In the genomic region with DNA sequence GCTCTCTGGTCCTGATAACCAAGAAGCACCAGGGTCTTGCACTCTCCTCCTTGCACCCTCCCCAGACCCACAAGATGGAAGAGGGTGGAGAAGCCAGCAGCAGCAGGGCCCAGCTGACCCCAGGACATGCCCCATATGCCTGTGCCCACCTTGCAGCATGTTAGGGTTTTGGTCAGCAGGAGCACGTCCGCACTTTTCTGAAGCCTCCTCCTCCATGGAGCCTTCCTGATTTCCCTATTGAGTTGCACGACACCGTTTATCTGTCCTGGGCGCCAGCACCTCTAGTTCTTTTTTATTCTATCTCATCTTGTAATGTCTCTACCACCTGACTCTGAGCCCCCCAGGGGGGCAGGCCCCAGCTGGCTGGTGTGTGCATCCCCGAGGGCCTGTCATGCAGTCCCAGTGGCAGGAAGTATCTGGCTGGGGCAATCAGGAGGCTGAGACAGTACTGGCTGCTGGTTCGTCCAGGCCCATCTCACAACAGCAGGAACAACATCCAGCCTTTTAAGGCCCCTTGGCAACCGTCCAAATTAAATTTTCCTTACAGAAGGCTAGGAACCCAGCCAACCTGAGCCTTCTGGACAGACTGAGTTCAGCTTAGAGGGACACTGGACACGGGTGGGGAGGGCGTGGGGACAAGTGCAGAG, we compare ENCODE assay signal across 1 cellular context.
TF ChIP-seq lines count a peak whose summit lies in the region.

No MANE protein-coding gene starts in this region.

TF ChIP-seq in endothelial cell of umbilical vein, 7 proteins besides CTCF, POLR2A, EP300 and RAD21 (continued from another document):
- TF ChIP-seq GATA2 (IDR thresholded peaks at IDR 0.05; ENCODE audit: insufficient read depth, insufficient read length, low read depth, low read length) (no peak), EZH2 (IDR thresholded peaks at IDR 0.05; ENCODE audit: borderline replicate concordance, low read depth, low read length, severe bottlenecking) (no peak), JUN (IDR thresholded peaks at IDR 0.05; ENCODE audit: borderline replicate concordance, insufficient read depth, insufficient read length, low read depth) (no peak), FOS (IDR thresholded peaks at IDR 0.05; ENCODE audit: borderline replicate concordance, insufficient read depth, low read length) (no peak)
